ENCODE assay signal across 9 cellular contexts in genomic region chr7:113289140-113289740, GRCh38.
DNase-seq lines count a peak whose midpoint lies in the region; ATAC-seq and TF ChIP-seq lines count a peak whose summit lies in the region.
"Had no signal": no experiment of that assay in that cellular context is flagged by ENCODE, and none has a peak within 500 bp of the region (broad histone marks: within the 10 kb centered on the region; RNA-seq: fewer than 3 reads in every experiment).

No MANE protein-coding gene starts in this region.

- no peaks in the 10 kb centered on the region for H3K4me1 Mint-ChIP-seq in CD4-positive, alpha-beta memory T cell

- no peaks in the 10 kb centered on the region for H4K20me1 ChIP-seq in KMS-11 (ENCODE audit: insufficient read depth)

- intact Hi-C loops in CD4-positive, alpha-beta memory T cell (cut with micrococcal nuclease) = no loop called here

- H3K4me1 ChIP-seq in KMS-11 (ENCODE audit: low read depth, poor library complexity, severe bottlenecking) = no peaks in the 10 kb centered on the region
- H3K4me1 ChIP-seq in CD4-positive, alpha-beta memory T cell (ENCODE audit: insufficient read depth, low read length) = no peaks in the 10 kb centered on the region

- no peaks in the 10 kb centered on the region for H3K9me3 ChIP-seq in CD4-positive, alpha-beta memory T cell (ENCODE audit: control insufficient read depth in 1 of 2, low read length in 2 of 2)
- H3K9me3 ChIP-seq: mucosa of descending colon had no signal

- no peaks in the 10 kb centered on the region for H3K36me3 Mint-ChIP-seq in CD4-positive, alpha-beta memory T cell

- no peak overlapping the region for H3K27ac ChIP-seq in KMS-11
- peak overlapping the region; percentile 9; the same call in 1 of the 2 replicates for H3K27ac ChIP-seq in VCaP
- H3K27ac ChIP-seq in CD4-positive, alpha-beta memory T cell (ENCODE audit: low read depth, low read length) = no peak overlapping the region

- H3K27me3 ChIP-seq in KMS-11 (ENCODE audit: insufficient read depth, low read depth) = no peaks in the 10 kb centered on the region
- no peaks in the 10 kb centered on the region for H3K27me3 ChIP-seq in CD4-positive, alpha-beta memory T cell (ENCODE audit: insufficient read depth, low read length)

- H2AFZ ChIP-seq in KMS-11 (ENCODE audit: low read depth) = no peak overlapping the region

- peak; percentile 46 for TF ChIP-seq CTCF in GM20000 (IDR thresholded peaks at IDR 0.05; ENCODE audit: extremely low read depth, missing control alignments)
- TF ChIP-seq CTCF in KMS-11 (conservative IDR thresholded peaks at IDR 0.05; ENCODE audit: low read depth, low read length) = peak; percentile 55
- peak; percentile 86 for TF ChIP-seq CTCF in VCaP (conservative IDR thresholded peaks at IDR 0.05)

- POLR2A ChIA-PET in CD4-positive, alpha-beta memory T cell (lab: Charles Lee; ENCODE audit: partially characterized antibody) = no interaction called here

- DNase-seq in DMS53 treated with DMSO at 0.1 percent for 48 hours (lab: John Stamatoyannopoulos, UW; ENCODE audit: unreplicated experiment) = peak; percentile 40
- DNase-seq in GM20000 (ENCODE audit: low spot score) = peak; percentile 8
- peak; percentile 45 for DNase-seq in kidney tubule cell (ENCODE audit: low spot score)
- no peak for DNase-seq in CD1c-positive myeloid dendritic cell (ENCODE audit: extremely low spot score)
- DNase-seq in CD4-positive, alpha-beta memory T cell = no peak

- no peak overlapping the region for H3K4me3 Mint-ChIP-seq in CD4-positive, alpha-beta memory T cell

- H3K9ac ChIP-seq in KMS-11 = no peak overlapping the region

- no peaks in the 10 kb centered on the region for H3K9me3 Mint-ChIP-seq in CD4-positive, alpha-beta memory T cell

- H3K27ac Mint-ChIP-seq in CD4-positive, alpha-beta memory T cell = no peak overlapping the region

- H3K27me3 Mint-ChIP-seq in CD4-positive, alpha-beta memory T cell = no peaks in the 10 kb centered on the region

- no peaks in the 10 kb centered on the region for H3K79me2 ChIP-seq in KMS-11 (ENCODE audit: insufficient read depth, low read depth)

- no peak overlapping the region for H3K4me2 ChIP-seq in KMS-11

- no peak overlapping the region for H3K4me3 ChIP-seq in KMS-11 (IDR thresholded peaks at IDR 0.05; ENCODE audit: insufficient read depth, low read depth, low read length)
- no peak overlapping the region for H3K4me3 ChIP-seq in CD4-positive, alpha-beta memory T cell (ENCODE audit: low read length in 2 of 2)
- H3K4me3 ChIP-seq: mucosa of descending colon had no signal

- ATAC-seq in HG03521 (IDR thresholded peaks at IDR 0.05; ENCODE audit: unreplicated experiment) = no peak
- ATAC-seq: mucosa of descending colon had no signal

- CTCF ChIA-PET in CD4-positive, alpha-beta memory T cell (lab: Charles Lee; ENCODE audit: partially characterized antibody) = no interaction called here

- H3K36me3 ChIP-seq in KMS-11 (ENCODE audit: insufficient read depth) = no peaks in the 10 kb centered on the region
- H3K36me3 ChIP-seq in CD4-positive, alpha-beta memory T cell (ENCODE audit: insufficient read depth, low read length) = no peaks in the 10 kb centered on the region

Comparison
In these comparisons a context has a peak if more than half of its experiments do, and no peak if none do; other contexts are left out.
1. DNase-seq: peak in DMS53 treated with DMSO at 0.1 percent for 48 hours (single experiment), GM20000 (single experiment) and kidney tubule cell (single experiment); none in CD1c-positive myeloid dendritic cell (single experiment) and CD4-positive, alpha-beta memory T cell (0 of 5).
2. Peak in every context shown above with its lines, with median percentiles within 50 percentile points of each other: CTCF ChIP-seq.